ENCODE assay signal across 15 cellular contexts in genomic region chr2:34025196-34025595, GRCh38.
A peak's percentile ranks its signal among the peaks of the same experiment; 100 is the strongest.
DNase-seq lines count a peak whose midpoint lies in the region; TF ChIP-seq lines count a peak whose summit lies in the region.
"Had no signal": no experiment of that assay in that cellular context is flagged by ENCODE, and none has a peak within 500 bp of the region (broad histone marks: within the 10 kb centered on the region; RNA-seq: fewer than 3 reads in every experiment).

No MANE protein-coding gene starts in this region.

- DNase-seq in ELF-1 (ENCODE audit: low read depth, low spot score) (peak; percentile 52), NCI-H1048 (lab: John Stamatoyannopoulos, UW) (peak; percentile 52), RPMI7951 (ENCODE audit: low read depth) (peak; percentile 46), osteoblast (ENCODE audit: insufficient read length, low spot score, missing footprints) (peak; percentile 50), KG1 (lab: John Stamatoyannopoulos, UW) (no peak), type B pancreatic cell (ENCODE audit: extremely low spot score, unreplicated experiment) (no peak)
- DNase-seq: Calu3; CD8-positive, alpha-beta T cell; DMS79 treated with DMSO at 0.1 percent for 48 hours; GOT3; H7; HFFc6 had no signal

- H2AFZ ChIP-seq in osteoblast (ENCODE audit: low read length) = no peak overlapping the region

- peaks cover 3% of the 10 kb centered on the region for H3K4me1 Mint-ChIP-seq in type B pancreatic cell (ENCODE audit: unreplicated experiment)
- H3K4me1 Mint-ChIP-seq: B cell had no signal

- H3K36me3 Mint-ChIP-seq in type B pancreatic cell = no peaks in the 10 kb centered on the region
- H3K36me3 Mint-ChIP-seq: CD8-positive, alpha-beta T cell had no signal

- H3K9me3 ChIP-seq in osteoblast (ENCODE audit: low read depth, low read length) = no peaks in the 10 kb centered on the region
- H3K9me3 ChIP-seq: BLaER1 treated with 17β-estradiol and CSF1 and Interleukin-3, amounts not matched to agents 10 nM and 100 nM had no signal

- H3K79me2 ChIP-seq in osteoblast (ENCODE audit: insufficient read depth, low read length) = no peaks in the 10 kb centered on the region

- H3K27ac Mint-ChIP-seq in type B pancreatic cell = no peak overlapping the region
- H3K27ac Mint-ChIP-seq: B cell; CD8-positive, alpha-beta T cell; HFFc6 had no signal

- no peaks in the 10 kb centered on the region for H4K20me1 ChIP-seq in osteoblast (ENCODE audit: insufficient read depth, low read length)
- H4K20me1 ChIP-seq: BLaER1 treated with 17β-estradiol and CSF1 and Interleukin-3, amounts not matched to agents 10 nM and 100 nM had no signal

- no peaks in the 10 kb centered on the region for H3K27me3 ChIP-seq in osteoblast (ENCODE audit: insufficient read depth, low read length)
- H3K27me3 ChIP-seq: BLaER1 treated with 17β-estradiol and CSF1 and Interleukin-3, amounts not matched to agents 10 nM and 100 nM had no signal

- H3K9me3 Mint-ChIP-seq in type B pancreatic cell = no peaks in the 10 kb centered on the region
- H3K9me3 Mint-ChIP-seq: CD8-positive, alpha-beta T cell had no signal

- H3K27me3 Mint-ChIP-seq in type B pancreatic cell = no peaks in the 10 kb centered on the region
- H3K27me3 Mint-ChIP-seq: B cell had no signal

- no peaks in the 10 kb centered on the region for H3K4me1 ChIP-seq in osteoblast (ENCODE audit: insufficient read depth, low read length)

- no peak overlapping the region for H3K4me2 ChIP-seq in osteoblast (ENCODE audit: insufficient read depth, low read length)
- H3K4me2 ChIP-seq: BLaER1 treated with 17β-estradiol and CSF1 and Interleukin-3, amounts not matched to agents 10 nM and 100 nM had no signal

- TF ChIP-seq CTCF in osteoblast (IDR thresholded peaks at IDR 0.05; ENCODE audit: extremely low read depth, low read depth, low read length) (no peak), type B pancreatic cell (conservative IDR thresholded peaks at IDR 0.05) (no peak)

- H3K36me3 ChIP-seq in osteoblast (ENCODE audit: insufficient read depth, low read length) = no peaks in the 10 kb centered on the region
- H3K36me3 ChIP-seq: BLaER1 treated with 17β-estradiol and CSF1 and Interleukin-3, amounts not matched to agents 10 nM and 100 nM had no signal

- no peak overlapping the region for H3K27ac ChIP-seq in osteoblast (ENCODE audit: low read depth, low read length)
- H3K27ac ChIP-seq: BLaER1 treated with 17β-estradiol and CSF1 and Interleukin-3, amounts not matched to agents 10 nM and 100 nM had no signal

- no peak overlapping the region for H3K4me3 ChIP-seq in osteoblast (ENCODE audit: insufficient read depth, low read length)
- H3K4me3 ChIP-seq: BLaER1 treated with 17β-estradiol and CSF1 and Interleukin-3, amounts not matched to agents 10 nM and 100 nM; GM12878 had no signal

- no peak overlapping the region for H3K4me3 Mint-ChIP-seq in type B pancreatic cell
- H3K4me3 Mint-ChIP-seq: B cell; CD8-positive, alpha-beta T cell; HFFc6 had no signal

Comparison
In these comparisons a context has a peak if more than half of its experiments do, and no peak if none do; other contexts are left out.
1. DNase-seq: peak in ELF-1 (single experiment), NCI-H1048 (single experiment), RPMI7951 (single experiment) and osteoblast (single experiment); none in KG1 (single experiment) and type B pancreatic cell (single experiment).